ENCODE assay signal across 8 cellular contexts in genomic region chr20:33415948-33416347, GRCh38. TPM values are rescaled to one million over a fixed set of nuclear protein-coding genes. Genes with fewer than 3 reads are reported as not detected.
DNase-seq lines count a peak whose midpoint lies in the region; ATAC-seq and TF ChIP-seq lines count a peak whose summit lies in the region.

No MANE protein-coding gene starts in this region.

- no peak overlapping the region for H3K4me3 Mint-ChIP-seq in stimulated activated naive CD8-positive, alpha-beta T cell treated with anti-CD3 and anti-CD28 coated beads, Interleukin-15, amount 100 ng/mL, for 72 hours

- H3K9me3 Mint-ChIP-seq in stimulated activated naive CD8-positive, alpha-beta T cell treated with anti-CD3 and anti-CD28 coated beads, Interleukin-15, amount 100 ng/mL, for 72 hours: no peaks in the 10 kb centered on the region

- CTCF ChIA-PET in AG04449 (lab: Yijun Ruan, JAX): interaction anchor here (0.5 to 2.6 kb wide), 7 partner anchors 10 to 251 kb away, joined by 3 to 12 read pairs (median 4); partner anchors contain the start of genes ACTL10 and CDK5RAP1

- H3K4me3 ChIP-seq in AG04449 (ENCODE audit: low read depth, low read length): no peak overlapping the region

- ATAC-seq in Right ventricle myocardium superior (ENCODE audit: poor library complexity): peak; percentile 50
- peak; percentile 65 for ATAC-seq in sciatic nerve
- no peak for ATAC-seq in HG03378 (IDR thresholded peaks at IDR 0.05; ENCODE audit: unreplicated experiment)
- ATAC-seq in stimulated activated naive CD8-positive, alpha-beta T cell treated with anti-CD3 and anti-CD28 coated beads, Interleukin-15, amount 100 ng/mL, for 72 hours: no peak

- no peak overlapping the region for H3K27ac Mint-ChIP-seq in stimulated activated naive CD8-positive, alpha-beta T cell treated with anti-CD3 and anti-CD28 coated beads, Interleukin-15, amount 100 ng/mL, for 72 hours

- peaks cover 5% of the 10 kb centered on the region for H3K4me1 Mint-ChIP-seq in stimulated activated naive CD8-positive, alpha-beta T cell treated with anti-CD3 and anti-CD28 coated beads, Interleukin-15, amount 100 ng/mL, for 72 hours

- TF ChIP-seq CTCF in AG04449 (IDR thresholded peaks at IDR 0.05; ENCODE audit: insufficient read depth, low read length, missing control alignments): peak; percentile 45

- intact Hi-C loops in Right ventricle myocardium superior (cut with DNase I): no loop called here
- intact Hi-C loops in sciatic nerve (cut with DNase I): no loop called here

- POLR2A ChIA-PET in AG04449 (lab: Yijun Ruan, JAX): no interaction called here

- H3K27me3 Mint-ChIP-seq in stimulated activated naive CD8-positive, alpha-beta T cell treated with anti-CD3 and anti-CD28 coated beads, Interleukin-15, amount 100 ng/mL, for 72 hours: no peaks in the 10 kb centered on the region

- no peak for DNase-seq in AG04449 (ENCODE audit: low read depth, low spot score)
- DNase-seq in H4 (ENCODE audit: low spot score): peak; percentile 47
- peak; percentile 57 for DNase-seq in SW480 (ENCODE audit: low spot score)
- peak; percentile 57 for DNase-seq in Right ventricle myocardium superior
- DNase-seq in sciatic nerve (ENCODE audit: low spot score): no peak
- DNase-seq in cerebellar nuclear complex (lab: John Stamatoyannopoulos, UW): no peak
- no peak for DNase-seq in stimulated activated naive CD8-positive, alpha-beta T cell treated with anti-CD3 and anti-CD28 coated beads, Interleukin-15, amount 100 ng/mL, for 72 hours

RNA-seq across cellular contexts. Expression of gene CDK5RAP1, which starts 14.6 kb away (rescaled TPM):
- 25.5 and 29.4 TPM in 2 replicates for total RNA-seq in H4 (2014; rRNA removed; shearing (Covaris generic))
- total RNA-seq in Right ventricle myocardium superior: 19.8 TPM
- 27.4 TPM for total RNA-seq in sciatic nerve

RNA-seq across cellular contexts. Expression of gene SNTA1, which starts 27.6 kb away (rescaled TPM):
- total RNA-seq in H4 (2014; rRNA removed; shearing (Covaris generic)): 9.2 and 12.5 TPM in 2 replicates
- total RNA-seq in Right ventricle myocardium superior (215 TPM), sciatic nerve (47.1 TPM)

Comparison
In these comparisons a context has a peak if more than half of its experiments do, and no peak if none do; other contexts are left out.
1. DNase-seq: peak in H4 (single experiment), SW480 (single experiment) and Right ventricle myocardium superior (single experiment); none in AG04449 (single experiment), sciatic nerve (single experiment), cerebellar nuclear complex (0 of 2) and stimulated activated naive CD8-positive, alpha-beta T cell treated with anti-CD3 and anti-CD28 coated beads, Interleukin-15, amount 100 ng/mL, for 72 hours (0 of 2).
2. ATAC-seq: peak in Right ventricle myocardium superior (single experiment) and sciatic nerve (single experiment); none in HG03378 (single experiment) and stimulated activated naive CD8-positive, alpha-beta T cell treated with anti-CD3 and anti-CD28 coated beads, Interleukin-15, amount 100 ng/mL, for 72 hours (single experiment).